ENCODE assay signal across 21 cellular contexts in genomic region chr4:139027771-139028170, GRCh38. TPM values are rescaled to one million over a fixed set of nuclear protein-coding genes. Genes with fewer than 3 reads are reported as not detected.
A peak's percentile ranks its signal among the peaks of the same experiment; 100 is the strongest.
DNase-seq lines count a peak whose midpoint lies in the region; ATAC-seq, FAIRE-seq and TF ChIP-seq lines count a peak whose summit lies in the region.
"Had no signal": no experiment of that assay in that cellular context is flagged by ENCODE, and none has a peak within 500 bp of the region (broad histone marks: within the 10 kb centered on the region; RNA-seq: fewer than 3 reads in every experiment).

No MANE protein-coding gene starts in this region.

- peaks cover 69% of the 10 kb centered on the region for H3K79me2 ChIP-seq in fibroblast of lung (ENCODE audit: control insufficient read depth, insufficient read depth, low read length)

- no peak overlapping the region for H3K4me3 ChIP-seq in fibroblast of lung (replicated peaks in 1 of 4; ENCODE audit: control extremely low read depth in 1 of 4, insufficient read depth in 1 of 4, low read depth in 3 of 4, low read length in 4 of 4)
- no peak overlapping the region for H3K4me3 ChIP-seq in neutrophil (ENCODE audit: low read depth in 1 of 2, low read length in 1 of 2)
- H3K4me3 ChIP-seq: breast epithelium, lower lobe of right lung, sigmoid colon, tibial nerve had no signal

- peaks cover 58% of the 10 kb centered on the region for H3K4me1 Mint-ChIP-seq in WTC11

- no peaks in the 10 kb centered on the region for H3K9me3 Mint-ChIP-seq in WTC11
- H3K9me3 Mint-ChIP-seq: effector memory CD8-positive, alpha-beta T cell; natural killer cell had no signal

- no peak overlapping the region for H3K4me2 ChIP-seq in fibroblast of lung (ENCODE audit: extremely low read depth, insufficient read depth, low read length)

- H3K36me3 Mint-ChIP-seq in WTC11 = peaks cover 13% of the 10 kb centered on the region
- H3K36me3 Mint-ChIP-seq: natural killer cell had no signal

- H4K20me1 ChIP-seq in fibroblast of lung (ENCODE audit: control insufficient read depth, extremely low read depth, insufficient read depth, low read length) = no peaks in the 10 kb centered on the region

- no peaks in the 10 kb centered on the region for H3K27me3 Mint-ChIP-seq in WTC11 (ENCODE audit: low read depth)
- H3K27me3 Mint-ChIP-seq: effector memory CD8-positive, alpha-beta T cell had no signal

- peak overlapping the region; percentile 97 for H3K27ac Mint-ChIP-seq in WTC11
- H3K27ac Mint-ChIP-seq: effector memory CD8-positive, alpha-beta T cell; natural killer cell had no signal

- POLR2A ChIA-PET in WTC11 (lab: Charles Lee) = interaction anchor here (0.9 kb wide), 1 partner anchor 14 kb away, joined by 4 read pairs; no protein-coding TSS in a partner anchor

- no peaks in the 10 kb centered on the region for H3K9me3 ChIP-seq in fibroblast of lung (ENCODE audit: control insufficient read depth, insufficient read depth, low read depth, low read length)
- no peaks in the 10 kb centered on the region for H3K9me3 ChIP-seq in neutrophil
- H3K9me3 ChIP-seq: breast epithelium, lower lobe of right lung, sigmoid colon, tibial nerve had no signal

- no peak for ATAC-seq in WTC11
- no peak for ATAC-seq in GM21786 (IDR thresholded peaks at IDR 0.05; ENCODE audit: unreplicated experiment)
- ATAC-seq in GM19035 (IDR thresholded peaks at IDR 0.05; ENCODE audit: unreplicated experiment) = no peak
- ATAC-seq: effector memory CD8-positive, alpha-beta T cell; natural killer cell; PC-3 had no signal

- H2AFZ ChIP-seq in fibroblast of lung (ENCODE audit: low read length) = no peak overlapping the region

- H3K27ac ChIP-seq in fibroblast of lung (ENCODE audit: insufficient read depth, low read length) (peak overlapping the region; percentile 57), neutrophil (peak overlapping the region; percentile 68)
- H3K27ac ChIP-seq: breast epithelium, lower lobe of right lung, sigmoid colon, tibial nerve had no signal

- TF ChIP-seq CTCF in WTC11 (IDR thresholded peaks at IDR 0.05) (no peak), fibroblast of lung (conservative IDR thresholded peaks at IDR 0.05 in 1 of 2, IDR thresholded peaks at IDR 0.05 in 1 of 2; ENCODE audit: low read depth in 1 of 2, low read length in 2 of 2) (no peak), neutrophil (IDR thresholded peaks at IDR 0.05) (no peak)

- H3K4me1 ChIP-seq in fibroblast of lung (ENCODE audit: control insufficient read depth, extremely low read depth, insufficient read depth, low read length) (peaks cover 6% of the 10 kb centered on the region), neutrophil (ENCODE audit: control insufficient read depth in 1 of 2, insufficient read depth in 1 of 2, low read depth in 1 of 2, low read length in 1 of 2) (peaks cover 42 to 56% of the 10 kb centered on the region in 2 experiments)
- H3K4me1 ChIP-seq: breast epithelium, lower lobe of right lung had no signal

- H3K27me3 ChIP-seq in fibroblast of lung (ENCODE audit: control insufficient read depth, insufficient read depth, low read length) = no peaks in the 10 kb centered on the region
- no peaks in the 10 kb centered on the region for H3K27me3 ChIP-seq in neutrophil
- H3K27me3 ChIP-seq: breast epithelium, sigmoid colon, tibial nerve had no signal

- peak; percentile 32 for DNase-seq in GM03348 (ENCODE audit: low spot score)
- DNase-seq in WTC11 (ENCODE audit: low spot score) = no peak
- DNase-seq in fibroblast of lung (ENCODE audit: low read depth in 2 of 2) = peak in 1 of 2 donors; percentile 57
- no peak for DNase-seq in RCC 7860 (ENCODE audit: low spot score)
- no peak for DNase-seq in HuH-7 (ENCODE audit: low spot score)
- DNase-seq: activated naive CD4-positive, alpha-beta T cell treated with anti-CD3 and anti-CD28 coated beads, Interleukin-2, amount 50 U/mL, for 16 hours; activated T-cell treated with anti-CD3 and anti-CD28 coated beads, Interleukin-2, amount 50 U/mL, for 1 hour; effector memory CD8-positive, alpha-beta T cell; GF-D8; lower lobe of right lung; natural killer cell; NCI-H1694 treated with DMSO at 0.1 percent for 48 hours; PC-3; sigmoid colon; stimulated activated CD4-positive, alpha-beta T cell treated with anti-CD3 and anti-CD28 coated beads, Interleukin-4, amount 100 ng/mL, for 4 hours had no signal

- H3K4me3 Mint-ChIP-seq in WTC11 = no peak overlapping the region
- H3K4me3 Mint-ChIP-seq: effector memory CD8-positive, alpha-beta T cell; natural killer cell had no signal

- H3K36me3 ChIP-seq in fibroblast of lung (ENCODE audit: control insufficient read depth, insufficient read depth, low read length) (no peaks in the 10 kb centered on the region), neutrophil (peaks cover 6% of the 10 kb centered on the region)
- H3K36me3 ChIP-seq: breast epithelium, sigmoid colon had no signal

- no peak for FAIRE-seq in RCC 7860 (lab: Jason Lieb, UNC)
- FAIRE-seq: D721Med had no signal

- peak overlapping the region; percentile 39 for H3K9ac ChIP-seq in fibroblast of lung (ENCODE audit: insufficient read depth, low read length)

- CTCF ChIA-PET in WTC11 (lab: Charles Lee) = interaction anchor here (0.6 to 1.8 kb wide), 2 partner anchors 268 to 498 kb away, joined by 3 to 9 read pairs; no protein-coding TSS in a partner anchor

TF ChIP-seq in WTC11, 78 proteins besides CTCF, POLR2A, EP300 and RAD21:
- TF ChIP-seq ZNF219 (CRISPR knock-in tag; IDR thresholded peaks at IDR 0.05; ENCODE audit: borderline replicate concordance) (no peak), ZNF532 (CRISPR knock-in tag; IDR thresholded peaks at IDR 0.05; ENCODE audit: borderline replicate concordance) (no peak), TEAD4 (CRISPR knock-in tag; IDR thresholded peaks at IDR 0.05) (no peak)
TF ChIP-seq in WTC11: peak in this region for 0.

RNA-seq across cellular contexts. Expression of gene NOCT, which starts 12.2 kb away (rescaled TPM):
- total RNA-seq in WTC11 (2021) (37.9 to 43.4 TPM (median 39.2 TPM) in 3 replicates), fibroblast of lung (9.8 and 13.2 TPM in 2 replicates)
- polyA plus RNA-seq in fibroblast of lung = 6.4 and 9.2 TPM in 2 replicates
- polyA plus RNA-seq in fibroblast of lung (2012) = 6.7 and 9.1 TPM in 2 replicates
- 34.9 and 46.3 TPM in 2 replicates for polyA minus RNA-seq in fibroblast of lung (ENCODE audit: low replicate concordance)
